In genomic region chr5:140145818-140146522, GRCh38 we compare ENCODE assay signal across 1 cellular context.
TF ChIP-seq lines count a peak whose summit lies in the region.

No MANE protein-coding gene starts in this region.

TF ChIP-seq in HepG2, 621 proteins besides CTCF, POLR2A, EP300 and RAD21 (continued from another document and continues in another):
- TF ChIP-seq TFDP1 (CRISPR knock-in tag; IDR thresholded peaks at IDR 0.05; ENCODE audit: borderline replicate concordance): no peak
- TF ChIP-seq ZBTB38 (CRISPR knock-in tag; IDR thresholded peaks at IDR 0.05): peak; percentile 28; the same call in 1 of the 2 replicates
- peak; percentile 8; the same call in 1 of the 2 replicates for TF ChIP-seq RXRB (CRISPR knock-in tag; IDR thresholded peaks at IDR 0.05; ENCODE audit: borderline replicate concordance)
- TF ChIP-seq XRCC5 (optimal IDR thresholded peaks at IDR 0.05; ENCODE audit: low read length): peak; percentile 75
- TF ChIP-seq ZNF724P (CRISPR knock-in tag; IDR thresholded peaks at IDR 0.05; ENCODE audit: borderline replicate concordance): no peak
- no peak for TF ChIP-seq HNF1B (CRISPR knock-in tag; IDR thresholded peaks at IDR 0.05)
- peak; percentile 67; the same call in 1 of the 2 replicates for TF ChIP-seq KDM3A (CRISPR knock-in tag; IDR thresholded peaks at IDR 0.05; ENCODE audit: low read depth)
- TF ChIP-seq TEAD2 (CRISPR knock-in tag; IDR thresholded peaks at IDR 0.05): no peak
- TF ChIP-seq FOXM1 (CRISPR knock-in tag; IDR thresholded peaks at IDR 0.05): no peak
- no peak for TF ChIP-seq PHF21A (CRISPR knock-in tag; IDR thresholded peaks at IDR 0.05)
- peak; percentile 69; the same call in 1 of the 2 replicates for TF ChIP-seq KDM2A (CRISPR knock-in tag; IDR thresholded peaks at IDR 0.05; ENCODE audit: borderline replicate concordance, low read depth)
- peak; percentile 18 for TF ChIP-seq ZNF883 (CRISPR knock-in tag; IDR thresholded peaks at IDR 0.05; ENCODE audit: not compliant biosample characterization)
- TF ChIP-seq ZNF687 (CRISPR knock-in tag; IDR thresholded peaks at IDR 0.05): peak; percentile 73
- 0 out of 2 replicates have a peak, but pooled peaks have one; percentile 59 for TF ChIP-seq ZNF563 (CRISPR knock-in tag; IDR thresholded peaks at IDR 0.05)
- TF ChIP-seq KDM5B (CRISPR knock-in tag; IDR thresholded peaks at IDR 0.05; ENCODE audit: borderline replicate concordance): peak; percentile 78; the same call in 1 of the 2 replicates
- 0 out of 2 replicates have a peak, but pooled peaks have one; percentile 11 for TF ChIP-seq RXRA (CRISPR knock-in tag; IDR thresholded peaks at IDR 0.05)
- TF ChIP-seq NFIC (IDR thresholded peaks at IDR 0.05; ENCODE audit: low read length): no peak
- TF ChIP-seq MED13 (CRISPR knock-in tag; IDR thresholded peaks at IDR 0.05): no peak
- TF ChIP-seq ZNF674 (CRISPR knock-in tag; IDR thresholded peaks at IDR 0.05; ENCODE audit: low read depth): no peak
- TF ChIP-seq ASH2L (IDR thresholded peaks at IDR 0.05; ENCODE audit: insufficient read length, low read depth, low read length): peak; percentile 43
- TF ChIP-seq ZNF614 (CRISPR knock-in tag; IDR thresholded peaks at IDR 0.05; ENCODE audit: borderline replicate concordance): 0 out of 2 replicates have a peak, but pooled peaks have one; percentile 40
- 0 out of 2 replicates have a peak, but pooled peaks have one; percentile 29 for TF ChIP-seq TARDBP (CRISPR knock-in tag; IDR thresholded peaks at IDR 0.05)
- no peak; the same call in 1 of the 2 replicates for TF ChIP-seq IRF9 (CRISPR knock-in tag; IDR thresholded peaks at IDR 0.05; ENCODE audit: borderline replicate concordance)
- TF ChIP-seq HOXD1 (CRISPR knock-in tag; IDR thresholded peaks at IDR 0.05): no peak
- no peak for TF ChIP-seq ATF2 (CRISPR knock-in tag; IDR thresholded peaks at IDR 0.05)
- no peak for TF ChIP-seq ZZZ3 (CRISPR knock-in tag; IDR thresholded peaks at IDR 0.05; ENCODE audit: borderline replicate concordance)
- TF ChIP-seq NONO (IDR thresholded peaks at IDR 0.05): no peak
- TF ChIP-seq NONO (CRISPR knock-in tag; conservative IDR thresholded peaks at IDR 0.05): peak; percentile 34; the same call in 1 of the 2 replicates
- no peak for TF ChIP-seq ZNF557 (CRISPR knock-in tag; IDR thresholded peaks at IDR 0.05)
- no peak for TF ChIP-seq RARA (CRISPR knock-in tag; IDR thresholded peaks at IDR 0.05)
- TF ChIP-seq ZFX (CRISPR knock-in tag; IDR thresholded peaks at IDR 0.05; ENCODE audit: low read depth): peak; percentile 51; the same call in 1 of the 2 replicates
- TF ChIP-seq ZBTB25 (CRISPR knock-in tag; IDR thresholded peaks at IDR 0.05): peak; percentile 24; the same call in 1 of the 2 replicates
- 0 out of 2 replicates have a peak, but pooled peaks have one; percentile 12 for TF ChIP-seq ZNF609 (CRISPR knock-in tag; IDR thresholded peaks at IDR 0.05; ENCODE audit: borderline replicate concordance)
